1 cellular context compared by ENCODE assay signal in the genomic region with DNA sequence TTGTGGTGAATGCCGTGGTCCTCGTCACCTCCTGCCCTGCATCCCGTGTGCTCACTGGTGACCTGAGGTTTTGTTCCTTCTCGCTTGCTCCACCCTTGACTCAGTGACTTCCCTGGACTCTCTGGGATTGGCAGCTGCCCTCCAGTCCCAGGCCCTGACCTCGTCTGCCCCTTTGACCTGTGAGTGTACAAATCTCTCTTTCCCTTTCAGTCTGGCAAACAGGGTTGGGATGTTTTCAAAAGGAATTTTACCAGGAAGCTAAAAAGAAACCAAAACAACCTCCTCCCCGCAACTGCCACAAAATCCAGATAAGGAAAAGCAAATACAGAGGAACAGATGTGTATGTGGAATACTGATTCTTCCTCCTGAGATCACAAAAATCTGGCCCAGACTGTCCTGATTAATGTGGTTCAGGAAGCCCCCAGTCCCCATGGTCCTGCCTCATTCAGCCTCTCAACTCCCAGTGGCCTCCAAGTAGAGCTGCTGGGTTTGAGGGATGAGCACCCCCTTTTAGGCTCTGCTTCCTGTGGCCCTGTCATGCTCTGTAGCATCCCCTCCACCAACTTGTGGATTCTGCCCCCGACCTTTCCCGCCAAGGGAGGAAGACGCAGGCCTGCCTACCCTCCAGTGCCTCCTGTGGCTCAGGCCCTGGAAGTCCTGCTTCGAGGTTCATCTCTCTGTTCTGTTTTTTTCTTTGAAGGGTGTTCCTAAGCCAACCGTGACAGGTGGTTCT.
TF ChIP-seq lines count a peak whose summit lies in the region.

No MANE protein-coding gene starts in this region.

TF ChIP-seq in endothelial cell of umbilical vein, 7 proteins besides CTCF, POLR2A, EP300 and RAD21:
- TF ChIP-seq POLR2AphosphoS5 (IDR thresholded peaks at IDR 0.05; ENCODE audit: insufficient read depth, low read depth, low read length) (peak; percentile 80), GATA2 (IDR thresholded peaks at IDR 0.05; ENCODE audit: insufficient read depth, insufficient read length, low read depth, low read length) (peak; percentile 49), EZH2 (IDR thresholded peaks at IDR 0.05; ENCODE audit: borderline replicate concordance, low read depth, low read length, severe bottlenecking) (no peak), FOS (IDR thresholded peaks at IDR 0.05; ENCODE audit: borderline replicate concordance, insufficient read depth, low read length) (no peak)
- TF ChIP-seq, protein P1, sequence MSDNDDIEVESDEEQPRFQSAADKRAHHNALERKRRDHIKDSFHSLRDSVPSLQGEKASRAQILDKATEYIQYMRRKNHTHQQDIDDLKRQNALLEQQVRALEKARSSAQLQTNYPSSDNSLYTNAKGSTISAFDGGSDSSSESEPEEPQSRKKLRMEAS (IDR thresholded peaks at IDR 0.05; ENCODE audit: insufficient read depth, insufficient read length), result no peak
